In the genomic region with DNA sequence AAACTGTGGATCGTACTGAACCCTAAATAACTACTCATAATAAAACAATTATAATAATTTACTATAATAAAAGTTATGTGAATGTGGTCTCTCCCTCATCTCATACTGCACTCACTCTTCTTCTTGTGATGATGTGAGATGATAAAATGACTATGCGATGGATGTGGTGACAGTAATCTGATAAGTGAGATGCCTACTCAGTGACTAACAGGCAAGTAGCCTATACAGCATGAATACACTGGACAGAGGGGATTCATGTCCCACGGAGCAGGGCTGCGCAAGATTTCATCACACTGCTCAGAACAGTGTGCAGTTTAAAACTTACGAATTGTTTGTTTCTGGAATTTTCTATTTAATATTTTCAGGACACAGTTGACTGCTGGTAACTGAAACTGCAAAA, we compare ENCODE assay signal across 18 cellular contexts.
DNase-seq lines count a peak whose midpoint lies in the region; ATAC-seq lines count a peak whose summit lies in the region.
"Had no signal": no experiment of that assay in that cellular context is flagged by ENCODE, and none has a peak within 500 bp of the region (broad histone marks: within the 10 kb centered on the region; RNA-seq: fewer than 3 reads in every experiment).

No MANE protein-coding gene starts in this region.

- H3K9me3 ChIP-seq in skeletal muscle satellite cell (replicated peaks; ENCODE audit: low read length) (no peaks in the 10 kb centered on the region), SJCRH30 (replicated peaks) (no peaks in the 10 kb centered on the region)

- H3K4me3 Mint-ChIP-seq in activated naive CD8-positive, alpha-beta T cell = no peak overlapping the region
- H3K4me3 Mint-ChIP-seq in activated naive CD8-positive, alpha-beta T cell treated with anti-CD3 and anti-CD28 coated beads, Interleukin-2, amount 50 U/mL, for 24 hours = no peak overlapping the region
- H3K4me3 Mint-ChIP-seq in activated T-helper 17 cell treated with anti-CD3 and anti-CD28 coated beads, Interleukin-2, amount 50 U/mL, for 72 hours = no peak overlapping the region
- H3K4me3 Mint-ChIP-seq: CD8-positive, alpha-beta T cell; GM23338; immature natural killer cell; memory B cell had no signal

- no peak overlapping the region for H3K4me2 ChIP-seq in skeletal muscle satellite cell (ENCODE audit: low read length)
- H3K4me2 ChIP-seq: GM23338 had no signal

- peaks cover 3% of the 10 kb centered on the region for H3K27me3 Mint-ChIP-seq in activated naive CD8-positive, alpha-beta T cell
- peaks cover 20% of the 10 kb centered on the region for H3K27me3 Mint-ChIP-seq in activated naive CD8-positive, alpha-beta T cell treated with anti-CD3 and anti-CD28 coated beads, Interleukin-2, amount 50 U/mL, for 24 hours
- H3K27me3 Mint-ChIP-seq in activated T-helper 17 cell treated with anti-CD3 and anti-CD28 coated beads, Interleukin-2, amount 50 U/mL, for 72 hours = no peaks in the 10 kb centered on the region

- no peaks in the 10 kb centered on the region for H3K9me3 Mint-ChIP-seq in activated naive CD8-positive, alpha-beta T cell (ENCODE audit: low read depth)
- H3K9me3 Mint-ChIP-seq in activated naive CD8-positive, alpha-beta T cell treated with anti-CD3 and anti-CD28 coated beads, Interleukin-2, amount 50 U/mL, for 24 hours = no peaks in the 10 kb centered on the region
- H3K9me3 Mint-ChIP-seq in activated T-helper 17 cell treated with anti-CD3 and anti-CD28 coated beads, Interleukin-2, amount 50 U/mL, for 72 hours = no peaks in the 10 kb centered on the region
- H3K9me3 Mint-ChIP-seq: CD8-positive, alpha-beta T cell; GM23338; immature natural killer cell; memory B cell had no signal

- H3K4me1 Mint-ChIP-seq in activated naive CD8-positive, alpha-beta T cell (ENCODE audit: low read depth) = peaks cover 42% of the 10 kb centered on the region
- H3K4me1 Mint-ChIP-seq in activated naive CD8-positive, alpha-beta T cell treated with anti-CD3 and anti-CD28 coated beads, Interleukin-2, amount 50 U/mL, for 24 hours = peaks cover 42% of the 10 kb centered on the region
- H3K4me1 Mint-ChIP-seq in activated T-helper 17 cell treated with anti-CD3 and anti-CD28 coated beads, Interleukin-2, amount 50 U/mL, for 72 hours = peaks cover 14% of the 10 kb centered on the region

- peak overlapping the region; percentile 22 for H3K27ac Mint-ChIP-seq in activated naive CD8-positive, alpha-beta T cell
- H3K27ac Mint-ChIP-seq in activated naive CD8-positive, alpha-beta T cell treated with anti-CD3 and anti-CD28 coated beads, Interleukin-2, amount 50 U/mL, for 24 hours = no peak overlapping the region
- peak overlapping the region; percentile 92 for H3K27ac Mint-ChIP-seq in activated T-helper 17 cell treated with anti-CD3 and anti-CD28 coated beads, Interleukin-2, amount 50 U/mL, for 72 hours
- H3K27ac Mint-ChIP-seq: CD8-positive, alpha-beta T cell; GM23338; immature natural killer cell; memory B cell had no signal

- H3K27ac ChIP-seq in SJCRH30 = no peak overlapping the region

- peak overlapping the region; percentile 40 for H3K9ac ChIP-seq in skeletal muscle satellite cell (ENCODE audit: low read depth, low read length)

- DNase-seq in activated naive CD8-positive, alpha-beta T cell treated with anti-CD3 and anti-CD28 coated beads, Interleukin-2, amount 50 U/mL, for 24 hours = no peak
- DNase-seq in fibroblast of the conjunctiva (ENCODE audit: low read depth) = peak; percentile 18
- no peak for DNase-seq in SIG-M5 (lab: John Stamatoyannopoulos, UW)
- DNase-seq in SJCRH30 = no peak
- DNase-seq in activated naive CD4-positive, alpha-beta T cell treated with anti-CD3 and anti-CD28 coated beads, Interleukin-2, amount 50 U/mL, for 16 hours = no peak
- DNase-seq: activated CD4-positive, alpha-beta T cell treated with anti-CD3 and anti-CD28 coated beads for 4 hours; CD8-positive, alpha-beta T cell; glutamatergic neuron; immature natural killer cell; NCI-H1436 treated with DMSO at 0.1 percent for 48 hours; NCI-H446 treated with DMSO at 0.1 percent for 48 hours; right cardiac atrium; stimulated activated CD4-positive, alpha-beta T cell treated with anti-CD3 and anti-CD28 coated beads, Interleukin-1b, Interleukin-23, amount 100 ng/mL, for 48 hours had no signal

- no peaks in the 10 kb centered on the region for H3K36me3 Mint-ChIP-seq in activated naive CD8-positive, alpha-beta T cell
- H3K36me3 Mint-ChIP-seq in activated naive CD8-positive, alpha-beta T cell treated with anti-CD3 and anti-CD28 coated beads, Interleukin-2, amount 50 U/mL, for 24 hours (ENCODE audit: low read depth) = no peaks in the 10 kb centered on the region
- H3K36me3 Mint-ChIP-seq in activated T-helper 17 cell treated with anti-CD3 and anti-CD28 coated beads, Interleukin-2, amount 50 U/mL, for 72 hours (ENCODE audit: low read depth) = no peaks in the 10 kb centered on the region
- H3K36me3 Mint-ChIP-seq: CD8-positive, alpha-beta T cell; immature natural killer cell; memory B cell had no signal

- no peak for ATAC-seq in activated naive CD8-positive, alpha-beta T cell treated with anti-CD3 and anti-CD28 coated beads, Interleukin-2, amount 50 U/mL, for 24 hours
- peak; percentile 5 for ATAC-seq in activated T-helper 17 cell treated with anti-CD3 and anti-CD28 coated beads, Interleukin-2, amount 50 U/mL, for 72 hours (replicated peaks)
- ATAC-seq: CD8-positive, alpha-beta T cell; GM23338; right cardiac atrium had no signal

- H3K4me3 ChIP-seq in skeletal muscle satellite cell (ENCODE audit: low read length) (no peak overlapping the region), SJCRH30 (no peak overlapping the region)
- H3K4me3 ChIP-seq: GM23338 had no signal

- H3K27me3 ChIP-seq in skeletal muscle satellite cell (ENCODE audit: control insufficient read depth, insufficient read depth, low read length) = no peaks in the 10 kb centered on the region
- no peaks in the 10 kb centered on the region for H3K27me3 ChIP-seq in SJCRH30

- H3K4me1 ChIP-seq in skeletal muscle satellite cell (ENCODE audit: control insufficient read depth, insufficient read depth, low read length) = peaks cover 41% of the 10 kb centered on the region
- H3K4me1 ChIP-seq in SJCRH30 = peaks cover 17% of the 10 kb centered on the region

- no peaks in the 10 kb centered on the region for H3K36me3 ChIP-seq in skeletal muscle satellite cell (ENCODE audit: insufficient read depth, low read length)
- no peaks in the 10 kb centered on the region for H3K36me3 ChIP-seq in SJCRH30
